In the genomic region with DNA sequence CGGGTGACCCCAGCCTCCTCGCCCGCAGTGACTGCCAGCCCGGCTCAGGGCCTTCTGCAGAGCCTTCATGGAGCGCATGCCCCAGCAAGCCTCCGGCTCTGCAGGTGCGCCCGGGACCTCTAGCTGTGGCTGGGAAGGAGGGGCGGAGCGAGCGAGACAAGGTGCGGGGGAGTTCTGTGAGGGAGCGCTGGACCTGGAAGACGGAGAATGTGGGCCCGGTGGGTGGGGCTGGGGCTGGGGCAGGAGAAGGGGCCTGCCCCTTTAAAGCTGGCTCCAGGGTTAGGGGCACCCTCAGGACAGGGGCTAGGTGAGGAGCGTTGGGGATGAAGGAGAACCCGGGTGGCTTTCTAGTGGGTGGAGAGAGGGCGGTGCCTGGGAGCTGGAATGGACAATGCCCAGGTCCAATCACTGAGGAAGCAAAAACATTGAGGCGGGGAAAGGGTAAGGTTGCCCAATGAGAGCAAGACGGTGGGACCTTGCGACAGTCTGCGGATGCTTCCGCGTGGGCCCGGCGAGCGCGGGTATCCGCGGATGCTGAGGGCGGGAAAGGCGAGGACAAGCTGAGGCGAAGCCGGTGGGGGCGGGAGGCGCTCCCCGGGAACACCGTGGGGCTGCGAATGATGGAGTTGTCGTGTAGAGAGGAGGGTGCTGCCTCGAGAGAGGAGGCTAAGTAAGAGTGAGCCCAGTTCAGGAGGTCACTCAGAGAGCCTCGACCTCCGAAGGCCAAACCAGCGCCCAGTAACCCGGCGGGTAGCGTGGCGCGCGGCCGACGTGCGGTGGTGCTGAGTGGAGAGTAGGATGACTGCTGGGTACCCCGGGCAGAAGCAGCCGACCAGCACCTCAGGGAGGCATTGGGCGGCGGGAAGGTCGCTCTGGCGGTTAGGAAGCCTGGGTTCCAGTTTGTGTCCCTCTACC, we compare ENCODE assay signal across 8 cellular contexts. TPM values are rescaled to one million over a fixed set of nuclear protein-coding genes. Genes with fewer than 3 reads are reported as not detected.
A peak's percentile ranks its signal among the peaks of the same experiment; 100 is the strongest.
DNase-seq lines count a peak whose midpoint lies in the region; ATAC-seq and TF ChIP-seq lines count a peak whose summit lies in the region.

TSS of gene GLS2 (minus strand) at position 121 of the 915 bp plus-strand sequence. CDS start at position 78, 43 bp downstream.

- peak within 1 kb of the TSS; percentile 55 to 63 for H3K27ac Mint-ChIP-seq in effector memory CD8-positive, alpha-beta T cell

- peak within 1 kb of the TSS; percentile 88 to 90 for H3K4me3 Mint-ChIP-seq in effector memory CD8-positive, alpha-beta T cell

- H3K9me3 Mint-ChIP-seq in effector memory CD8-positive, alpha-beta T cell, result no peaks in the 10 kb centered on the region

- H3K4me1 Mint-ChIP-seq in effector memory CD8-positive, alpha-beta T cell (ENCODE audit: low read depth in 2 of 2), result peaks cover 11 to 12% of the 10 kb centered on the region in 2 donors

- DNase-seq in NCI-H2171 (lab: John Stamatoyannopoulos, UW) (peak; percentile 83), lung microvascular endothelial cell (ENCODE audit: low read depth in 2 of 2) (peak; percentile 74 to 76), NK-92 (lab: John Stamatoyannopoulos, UW; ENCODE audit: unreplicated experiment) (no peak)
- peak; percentile 44 to 55 for DNase-seq in activated CD8-positive, alpha-beta memory T cell treated with anti-CD3 and anti-CD28 coated beads for 4 hours (ENCODE audit: low read depth in 2 of 2)
- DNase-seq in effector memory CD8-positive, alpha-beta T cell, result peak; percentile 63 to 70 (median 64)
- DNase-seq in stimulated activated CD4-positive, alpha-beta T cell treated with anti-CD3 and anti-CD28 coated beads, TNF-alpha, amount 100 ng/mL, for 24 hours (ENCODE audit: low read depth in 3 of 3), result peak; percentile 47 to 63 (median 49)

- peak; percentile 13 for TF ChIP-seq POLR2A in GM18526 (IDR thresholded peaks at IDR 0.05; ENCODE audit: extremely low read depth, insufficient read length)

- H3K36me3 Mint-ChIP-seq in effector memory CD8-positive, alpha-beta T cell (ENCODE audit: insufficient read depth), result no peaks in the 10 kb centered on the region

- peaks cover 20 to 44% of the 10 kb centered on the region in 2 donors for H3K27me3 Mint-ChIP-seq in effector memory CD8-positive, alpha-beta T cell

- peak; percentile 62 for ATAC-seq in HG03060 (IDR thresholded peaks at IDR 0.05; ENCODE audit: low read depth, unreplicated experiment)
- ATAC-seq in effector memory CD8-positive, alpha-beta T cell (replicated peaks), result peak; percentile 96

RNA-seq across cellular contexts. Expression of gene GLS2, which starts in this region (rescaled TPM):
- total RNA-seq in lung microvascular endothelial cell, result 0.20 TPM in 1 of 2 replicates, not detected in the other

Comparison
In these comparisons a context has a peak if more than half of its experiments do, and no peak if none do; other contexts are left out.
1. Peak in DNase-seq in lung microvascular endothelial cell; RNA of the gene not detected or under 1 TPM.